Comparison of ENCODE assay signal across 8 cellular contexts in the genomic region with DNA sequence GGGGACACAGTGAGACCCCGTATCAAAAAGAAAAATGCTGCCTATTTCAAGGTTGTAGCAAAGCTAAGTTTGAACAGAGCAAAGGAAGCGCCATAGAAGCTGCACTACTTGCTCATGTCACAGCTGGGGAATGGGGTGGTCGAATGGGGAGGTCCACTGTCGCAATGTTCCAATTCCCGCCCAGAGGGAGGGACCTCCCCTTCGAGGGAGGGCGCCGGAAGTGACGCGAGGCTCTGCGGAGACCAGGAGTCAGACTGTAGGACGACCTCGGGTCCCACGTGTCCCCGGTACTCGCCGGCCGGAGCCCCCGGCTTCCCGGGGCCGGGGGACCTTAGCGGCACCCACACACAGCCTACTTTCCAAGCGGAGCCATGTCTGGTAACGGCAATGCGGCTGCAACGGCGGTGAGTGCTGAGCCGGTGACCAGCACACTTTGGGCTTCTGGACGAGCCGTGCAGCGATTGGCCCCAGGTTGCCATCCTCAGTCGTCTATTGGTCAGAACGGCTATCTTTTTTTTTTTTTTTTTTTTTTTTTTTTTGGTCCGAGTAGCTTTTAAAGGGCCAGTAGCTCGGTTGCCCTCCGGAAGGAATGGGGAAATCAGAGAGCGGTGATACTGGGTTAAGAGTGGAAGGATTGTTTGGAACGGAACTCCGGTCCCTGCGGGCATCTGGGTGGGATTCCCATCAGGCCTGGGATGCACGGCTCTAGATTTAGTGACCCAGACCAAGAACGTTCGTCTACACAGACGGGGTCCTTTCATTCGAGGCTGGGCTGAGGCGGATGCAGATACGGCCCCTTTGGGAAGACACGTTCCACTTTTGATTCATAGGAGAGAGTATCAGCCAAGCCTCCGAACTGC. TPM values are rescaled to one million over a fixed set of nuclear protein-coding genes. Genes with fewer than 3 reads are reported as not detected.
DNase-seq lines count a peak whose midpoint lies in the region; ATAC-seq and TF ChIP-seq lines count a peak whose summit lies in the region.

A gene (plus strand): TSS at position 219 of the 860 bp plus-strand sequence. CDS start 153 bp downstream, at position 372.

- ATAC-seq in GM18498 (IDR thresholded peaks at IDR 0.05; ENCODE audit: unreplicated experiment) = peak; percentile 82
- peak; percentile 92 for ATAC-seq in HG02938 (IDR thresholded peaks at IDR 0.05; ENCODE audit: unreplicated experiment)
- ATAC-seq in psoas muscle = peak; percentile 97 to 98 (median 98)

- WGBS in psoas muscle, 3 donors = 0 to 1% (median 1%) methylated on average over 48 to 49 of the region's 49 CpGs

- peak in 1 of 2 donors; percentile 43 for TF ChIP-seq POLR2A in uterus (IDR thresholded peaks at IDR 0.05)

- H3K4me3 ChIP-seq in right atrium auricular region (peak within 1 kb of the TSS; percentile 74 to 90), psoas muscle (peak within 1 kb of the TSS; percentile 79), uterus (peak within 1 kb of the TSS; percentile 82 to 90)

- peak within 1 kb of the TSS; percentile 94 for H3K27ac ChIP-seq in angular gyrus (ENCODE audit: low read depth, low read length)
- H3K27ac ChIP-seq in right atrium auricular region = peak within 1 kb of the TSS; percentile 90 to 95
- peak within 1 kb of the TSS; percentile 95 for H3K27ac ChIP-seq in psoas muscle
- H3K27ac ChIP-seq in uterus = peak within 1 kb of the TSS; percentile 83 to 96

- peaks cover 0 to 18% of the 10 kb centered on the region in 2 donors for H3K4me1 ChIP-seq in right atrium auricular region
- H3K4me1 ChIP-seq in psoas muscle = peaks cover 8% of the 10 kb centered on the region
- H3K4me1 ChIP-seq in uterus = peaks cover 0 to 7% of the 10 kb centered on the region in 2 donors

- DNase-seq in NCI-H187 (lab: John Stamatoyannopoulos, UW) (peak; percentile 84 to 97), T-helper 2 cell (peak; percentile 75 to 96 (median 89)), right atrium auricular region (ENCODE audit: low spot score) (peak; percentile 98), psoas muscle (peak; percentile 92 to 96), uterus (peak; percentile 95 to 96)

- H3K27me3 ChIP-seq in right atrium auricular region = no peaks in the 10 kb centered on the region
- no peaks in the 10 kb centered on the region for H3K27me3 ChIP-seq in psoas muscle (ENCODE audit: insufficient read depth in 3 of 3, low read length in 2 of 3)
- no peaks in the 10 kb centered on the region for H3K27me3 ChIP-seq in uterus

- no peaks in the 10 kb centered on the region for H3K9me3 ChIP-seq in right atrium auricular region
- H3K9me3 ChIP-seq in psoas muscle = no peaks in the 10 kb centered on the region
- H3K9me3 ChIP-seq in uterus = no peaks in the 10 kb centered on the region

- TF ChIP-seq CTCF in right atrium auricular region (IDR thresholded peaks at IDR 0.05) (no peak), psoas muscle (IDR thresholded peaks at IDR 0.05) (no peak), uterus (IDR thresholded peaks at IDR 0.05) (peak in 2 of 4 experiments; percentile 20 to 26)

- H3K36me3 ChIP-seq in right atrium auricular region = peaks cover 23% of the 10 kb centered on the region
- H3K36me3 ChIP-seq in psoas muscle (ENCODE audit: insufficient read depth in 1 of 2, low read depth in 1 of 2) = peaks cover 0 to 41% of the 10 kb centered on the region in 2 donors
- no peaks in the 10 kb centered on the region for H3K36me3 ChIP-seq in uterus

- intact Hi-C loops in psoas muscle (cut with DNase I) (no loop called here), uterus (cut with DNase I; ENCODE audit: low total_unique reads) (no loop called here)

RNA-seq across cellular contexts. Expression of the gene that starts here (rescaled TPM):
- 10 to 100 TPM in 1 of 2 donors, 1 to 10 TPM in 1; 4.9 to 13.3 TPM for total RNA-seq in right atrium auricular region
- 10 to 100 TPM; 18.1 to 33.3 (median 25.8) TPM for total RNA-seq in psoas muscle
- 10 to 100 TPM; 38.3 to 45.3 (median 40.4) TPM for polyA plus RNA-seq in psoas muscle
- 10 to 100 TPM in 3 of 4 donors, 1 to 10 TPM in 1; 9.5 to 19.9 (median 15.3) TPM for total RNA-seq in uterus

Comparison
In these comparisons a context has a peak if more than half of its experiments do, and no peak if none do; other contexts are left out.
1. Peak in every context shown above with its lines: DNase-seq, ATAC-seq, H3K4me3 ChIP-seq and H3K27ac ChIP-seq.